Comparison of ENCODE assay signal across 16 cellular contexts in genomic region chr16:56986361-56986760, GRCh38. TPM values are rescaled to one million over a fixed set of nuclear protein-coding genes. Genes with fewer than 3 reads are reported as not detected.
DNase-seq lines count a peak whose midpoint lies in the region; ATAC-seq, FAIRE-seq and TF ChIP-seq lines count a peak whose summit lies in the region.
"Had no signal": no experiment of that assay in that cellular context is flagged by ENCODE, and none has a peak within 500 bp of the region (broad histone marks: within the 10 kb centered on the region; RNA-seq: fewer than 3 reads in every experiment).

No MANE protein-coding gene starts in this region.

- peak overlapping the region; percentile 76 for H2BK15ac ChIP-seq in mesenchymal stem cell (ENCODE audit: low read depth, poor library complexity, severe bottlenecking)

- WGBS in HepG2 (ENCODE audit: low lambda C conversion rate) = 0% methylated on average over 1 of the region's 1 CpG
- no CpG with 5 or more reads among the region's 1 CpG for WGBS in right lobe of liver (ENCODE audit: insufficient coverage, low coverage, low lambda C conversion rate, missing lambda C conversion rate)
- no CpG with 5 or more reads among the region's 1 CpG for WGBS in mesenchymal stem cell
- WGBS in aorta, 2 donors = 100% methylated on average over 1 of the region's 1 CpG

- peak overlapping the region; percentile 63 to 72 for H2BK12ac ChIP-seq in mesenchymal stem cell (ENCODE audit: low read length in 2 of 2)

- no peaks in the 10 kb centered on the region for H3K79me1 ChIP-seq in mesenchymal stem cell (replicated peaks; ENCODE audit: low read length, poor library complexity, severe bottlenecking)

- peak overlapping the region; percentile 62 for H2AK5ac ChIP-seq in mesenchymal stem cell (ENCODE audit: low read length, severe bottlenecking)

- H3K4me2 ChIP-seq in HepG2 (ENCODE audit: low read depth, low read length) = peak overlapping the region; percentile 23; the same call in 1 of the 2 replicates
- no peak overlapping the region for H3K4me2 ChIP-seq in mesenchymal stem cell (ENCODE audit: low read length, poor library complexity, severe bottlenecking)
- no peak overlapping the region for H3K4me2 ChIP-seq in neural progenitor cell

- no peak overlapping the region for H3K18ac ChIP-seq in mesenchymal stem cell (ENCODE audit: low read depth in 1 of 2, low read length in 2 of 2)

- H3K23ac ChIP-seq in mesenchymal stem cell (ENCODE audit: low read length in 2 of 2) = no peak overlapping the region

- H3F3A ChIP-seq in neural progenitor cell (ENCODE audit: low read depth) = peaks cover 3% of the 10 kb centered on the region

- CTCF ChIA-PET in HepG2 (lab: Yijun Ruan, JAX; ENCODE audit: low intra/inter-chr PET ratio, low total read pairs) = no interaction called here
- CTCF ChIA-PET in activated CD4-positive, alpha-beta memory T cell treated with anti-CD3 and anti-CD28 coated beads for 36 hours (lab: Charles Lee) = interaction anchor here (8.6 kb wide), 1 partner anchor 21 kb away, joined by 91 read pairs; no protein-coding TSS in a partner anchor

- peaks cover 59% of the 10 kb centered on the region for H3K36me3 Mint-ChIP-seq in activated CD4-positive, alpha-beta memory T cell treated with anti-CD3 and anti-CD28 coated beads for 36 hours
- no peaks in the 10 kb centered on the region for H3K36me3 Mint-ChIP-seq in neural progenitor cell

- peak overlapping the region; percentile 64 for H2BK120ac ChIP-seq in mesenchymal stem cell (ENCODE audit: low read depth, low read length)

- H4K91ac ChIP-seq in mesenchymal stem cell (ENCODE audit: low read length) = peak overlapping the region; percentile 72

- H3K27me3 Mint-ChIP-seq in activated CD4-positive, alpha-beta memory T cell treated with anti-CD3 and anti-CD28 coated beads for 36 hours = no peaks in the 10 kb centered on the region
- peaks cover 35% of the 10 kb centered on the region for H3K27me3 Mint-ChIP-seq in neural progenitor cell (ENCODE audit: insufficient read depth, low read depth)

- in situ Hi-C loops in HepG2 (cut with HindIII; ENCODE audit: extremely low pct_ligation_motif_present, low pct_unique_long_range_greater_than_20kb) = no loop called here

- FAIRE-seq in HepG2 (lab: Jason Lieb, UNC) = no peak

- peak overlapping the region in 1 of 2 experiments; percentile 74 for H3K4ac ChIP-seq in mesenchymal stem cell (ENCODE audit: low read depth in 1 of 2, low read length in 2 of 2)

- no peaks in the 10 kb centered on the region for H3K9me3 Mint-ChIP-seq in activated CD4-positive, alpha-beta memory T cell treated with anti-CD3 and anti-CD28 coated beads for 36 hours
- H3K9me3 Mint-ChIP-seq in neural progenitor cell = peaks cover 2% of the 10 kb centered on the region

- TF ChIP-seq CTCF in HepG2 (CRISPR knock-in tag; IDR thresholded peaks at IDR 0.05) (no peak), right lobe of liver (IDR thresholded peaks at IDR 0.05) (no peak), neural progenitor cell (IDR thresholded peaks at IDR 0.05) (no peak)

- H3K4me1 Mint-ChIP-seq in activated CD4-positive, alpha-beta memory T cell treated with anti-CD3 and anti-CD28 coated beads for 36 hours (ENCODE audit: low read depth) = peaks cover 61% of the 10 kb centered on the region
- peaks cover 13% of the 10 kb centered on the region for H3K4me1 Mint-ChIP-seq in neural progenitor cell

- no peak for TF ChIP-seq RAD21 in HepG2 (CRISPR knock-in tag; IDR thresholded peaks at IDR 0.05)

- no peaks in the 10 kb centered on the region for H3K79me2 ChIP-seq in HepG2 (ENCODE audit: insufficient read depth, low read length)
- H3K79me2 ChIP-seq in neural progenitor cell (ENCODE audit: low read depth) = no peaks in the 10 kb centered on the region

- ATAC-seq in HepG2 (peak; percentile 9; the same call in 1 of the 3 replicates), right lobe of liver (no peak), aorta (ENCODE audit: low FRiP score) (no peak)

- H3K9ac ChIP-seq in HepG2 (ENCODE audit: insufficient read depth, low read depth, low read length) (no peak overlapping the region), mesenchymal stem cell (ENCODE audit: low read length) (no peak overlapping the region), neural progenitor cell (no peak overlapping the region)

- H3K14ac ChIP-seq in mesenchymal stem cell (ENCODE audit: low read length in 2 of 2) = no peak overlapping the region

- BruUV-seq in HepG2 (replicated peaks; lab: Mats Ljungman, UMichigan) = no TSS peak

- H2BK5ac ChIP-seq in mesenchymal stem cell (ENCODE audit: low read depth, low read length, poor library complexity, severe bottlenecking) = no peak overlapping the region

- H3K4me3 ChIP-seq in HepG2 (replicated peaks in 1 of 3; ENCODE audit: insufficient read depth in 1 of 3, low read depth in 2 of 3, low read length in 3 of 3) = no peak overlapping the region
- no peak overlapping the region for H3K4me3 ChIP-seq in right lobe of liver
- H3K4me3 ChIP-seq in mesenchymal stem cell (ENCODE audit: insufficient read depth in 1 of 2, low read depth in 1 of 2, low read length in 2 of 2) = no peak overlapping the region
- H3K4me3 ChIP-seq in aorta (ENCODE audit: low read length in 2 of 2) = no peak overlapping the region
- no peak overlapping the region for H3K4me3 ChIP-seq in neural progenitor cell

- no peak overlapping the region for H3K27ac ChIP-seq in HepG2 (ENCODE audit: extremely low read length, insufficient read depth, low read length)
- no peak overlapping the region for H3K27ac ChIP-seq in right lobe of liver
- no peak overlapping the region for H3K27ac ChIP-seq in mesenchymal stem cell (ENCODE audit: low read length, poor library complexity, severe bottlenecking)
- H3K27ac ChIP-seq in aorta (ENCODE audit: low read depth in 1 of 2, low read length in 2 of 2) = no peak overlapping the region
- H3K27ac ChIP-seq in neural progenitor cell = no peak overlapping the region

- DNase-seq in HepG2 (ENCODE audit: low spot score) (no peak), right lobe of liver (no peak), mesenchymal stem cell (no peak), aorta (peak; percentile 16 to 37), head of caudate nucleus (no peak), neural progenitor cell (ENCODE audit: low spot score) (no peak)
- DNase-seq in activated CD4-positive, alpha-beta memory T cell treated with anti-CD3 and anti-CD28 coated beads for 36 hours = no peak
- DNase-seq in stimulated activated CD4-positive, alpha-beta T cell treated with anti-CD3 and anti-CD28 coated beads, Interleukin-2, amount 100 ng/mL, for 24 hours = no peak
- DNase-seq: activated CD4-positive, CD25-positive, alpha-beta regulatory T cell treated with anti-CD3 and anti-CD28 coated beads, Interleukin-2, amount 50 U/mL, for 72 hours; amniotic stem cell; Caco-2; effector CD8-positive, alpha-beta T cell; NCI-H1092 treated with DMSO at 0.1 percent for 48 hours; NCI-H748 treated with DMSO at 0.1 percent for 48 hours; occipital lobe had no signal

- H4K8ac ChIP-seq in mesenchymal stem cell (ENCODE audit: low read length) = peak overlapping the region; percentile 67

- H3K27me3 ChIP-seq in HepG2 (ENCODE audit: control insufficient read depth in 1 of 2, insufficient read depth in 2 of 2, low read length in 2 of 2) (peaks cover 4 to 49% of the 10 kb centered on the region in 2 experiments), right lobe of liver (no peaks in the 10 kb centered on the region), mesenchymal stem cell (ENCODE audit: control insufficient read depth in 1 of 2, insufficient read depth in 1 of 2, low read length in 2 of 2) (no peaks in the 10 kb centered on the region), aorta (ENCODE audit: control insufficient read depth in 1 of 2, insufficient read depth in 2 of 2, low read length in 1 of 2) (no peaks in the 10 kb centered on the region), neural progenitor cell (peaks cover 46% of the 10 kb centered on the region)

- POLR2A ChIA-PET in HepG2 (lab: Yijun Ruan, JAX) = interaction anchor here (0.6 to 1.4 kb wide), 2 partner anchors 13 to 55 kb away, joined by 3 to 4 read pairs; no protein-coding TSS in a partner anchor
- POLR2A ChIA-PET in activated CD4-positive, alpha-beta memory T cell treated with anti-CD3 and anti-CD28 coated beads for 36 hours (lab: Charles Lee) = interaction anchor here (1.2 to 4.4 kb wide), 3 partner anchors 53 to 55 kb away, joined by 4 to 50 read pairs (median 5); no protein-coding TSS in a partner anchor

- peak overlapping the region; percentile 99 for H3K27ac Mint-ChIP-seq in activated CD4-positive, alpha-beta memory T cell treated with anti-CD3 and anti-CD28 coated beads for 36 hours
- no peak overlapping the region for H3K27ac Mint-ChIP-seq in neural progenitor cell

- H3K4me1 ChIP-seq in HepG2 (ENCODE audit: insufficient read depth, low read length) = peaks cover 83% of the 10 kb centered on the region
- peaks cover 0 to 19% (median 0%) of the 10 kb centered on the region in 4 donors for H3K4me1 ChIP-seq in right lobe of liver
- peaks cover 19% of the 10 kb centered on the region for H3K4me1 ChIP-seq in mesenchymal stem cell (ENCODE audit: control insufficient read depth, insufficient read depth, low read depth, low read length)
- H3K4me1 ChIP-seq in aorta (ENCODE audit: control insufficient read depth in 1 of 2, insufficient read depth in 2 of 2, low read length in 2 of 2) = no peaks in the 10 kb centered on the region
- peaks cover 10% of the 10 kb centered on the region for H3K4me1 ChIP-seq in neural progenitor cell

- H2AFZ ChIP-seq in HepG2 (ENCODE audit: low read length) (no peak overlapping the region), mesenchymal stem cell (ENCODE audit: low read depth, low read length) (no peak overlapping the region), neural progenitor cell (replicated peaks) (no peak overlapping the region)

- H3K36me3 ChIP-seq in HepG2 (replicated peaks in 1 of 2; ENCODE audit: control insufficient read depth in 1 of 2, insufficient read depth in 2 of 2, low read length in 2 of 2) (no peaks in the 10 kb centered on the region), right lobe of liver (no peaks in the 10 kb centered on the region), mesenchymal stem cell (ENCODE audit: control insufficient read depth in 1 of 2, insufficient read depth in 2 of 2, low read depth in 1 of 2, low read length in 2 of 2) (peaks cover 0 to 15% of the 10 kb centered on the region in 2 experiments), aorta (ENCODE audit: control insufficient read depth in 1 of 2, insufficient read depth in 2 of 2, low read length in 1 of 2) (no peaks in the 10 kb centered on the region), neural progenitor cell (no peaks in the 10 kb centered on the region)

- H3K9me3 ChIP-seq in HepG2 (ENCODE audit: low read length) = no peaks in the 10 kb centered on the region
- no peaks in the 10 kb centered on the region for H3K9me3 ChIP-seq in right lobe of liver
- no peaks in the 10 kb centered on the region for H3K9me3 ChIP-seq in mesenchymal stem cell (ENCODE audit: control insufficient read depth, low read length)
- H3K9me3 ChIP-seq in aorta (ENCODE audit: control insufficient read depth, low read length) = no peaks in the 10 kb centered on the region
- no peaks in the 10 kb centered on the region for H3K9me3 ChIP-seq in neural progenitor cell (ENCODE audit: low read depth)
- H3K9me3 ChIP-seq: Caco-2 had no signal

- TF ChIP-seq EP300 in HepG2 (IDR thresholded peaks at IDR 0.05; ENCODE audit: low read depth in 2 of 2, low read length in 2 of 2) (no peak; a peak in 1 of 4 replicates), HepG2 (CRISPR knock-in tag; IDR thresholded peaks at IDR 0.05; ENCODE audit: borderline replicate concordance) (no peak)

- H3K4me3 Mint-ChIP-seq in activated CD4-positive, alpha-beta memory T cell treated with anti-CD3 and anti-CD28 coated beads for 36 hours = peak overlapping the region; percentile 96
- H3K4me3 Mint-ChIP-seq in neural progenitor cell = no peak overlapping the region

- no peak for TF ChIP-seq POLR2A in HepG2 (IDR thresholded peaks at IDR 0.05; ENCODE audit: insufficient read depth in 1 of 2, low read depth in 2 of 2, low read length in 2 of 2)
- no peak for TF ChIP-seq POLR2A in right lobe of liver (IDR thresholded peaks at IDR 0.05)

- intact Hi-C loops in HepG2 (cut with micrococcal nuclease; ENCODE audit: unreplicated experiment) = loop anchor here (2.0 kb wide), 1 partner anchor 22 kb away; no protein-coding TSS in a partner anchor
- intact Hi-C loops in right lobe of liver (cut with DNase I) = no loop called here
- intact Hi-C loops in activated CD4-positive, alpha-beta memory T cell treated with anti-CD3 and anti-CD28 coated beads for 36 hours (cut with micrococcal nuclease) = no loop called here
- intact Hi-C loops in aorta (cut with DNase I) = loop anchor here in 1 of 2 donors (5.0 kb wide), 1 partner anchor 54 kb away; the partner anchor contains the start of gene HERPUD1
- intact Hi-C loops in head of caudate nucleus (cut with DNase I) = no loop called here

- H4K20me1 ChIP-seq in HepG2 (ENCODE audit: insufficient read depth, low read length) (no peaks in the 10 kb centered on the region), neural progenitor cell (ENCODE audit: low read depth) (no peaks in the 10 kb centered on the region)

RNA-seq across cellular contexts. Expression of gene NLRC5, which starts 3.0 kb away (rescaled TPM):
- 3.1 and 6.3 TPM in 2 replicates for total RNA-seq in HepG2 (2016; rRNA removed; fragmentation: Illumina TruSeq; extraction: Trizol)
- 1.8 and 4.8 TPM in 2 replicates for total RNA-seq in HepG2 (2016; cell fraction: cytosol; rRNA removed; fragmentation: Illumina TruSeq; extraction: Trizol; ENCODE audit: low read depth)
- total RNA-seq in HepG2 (2016; cell fraction: insoluble cytoplasmic fraction; rRNA removed; fragmentation: Illumina TruSeq; extraction: Trizol) = 3.7 and 4.8 TPM in 2 replicates
- total RNA-seq in HepG2 (2016; cell fraction: membrane; rRNA removed; fragmentation: Illumina TruSeq; extraction: Trizol) = 2.8 and 2.9 TPM in 2 replicates
- 12.6 and 13.0 TPM in 2 replicates for total RNA-seq in HepG2 (2016; cell fraction: nucleus; rRNA removed; fragmentation: Illumina TruSeq; extraction: Trizol)
- 12.7 and 15.7 TPM in 2 replicates for polyA plus RNA-seq in HepG2 (2011; rRNA removed)
- polyA plus RNA-seq in HepG2 (2011; cell fraction: cytosol; rRNA removed) = 4.5 and 4.8 TPM in 2 replicates
- 114 and 130 TPM in 2 replicates for polyA plus RNA-seq in HepG2 (2011; cell fraction: nucleus; rRNA removed)
- polyA plus RNA-seq in HepG2 (2012) = 3.8 and 11.3 TPM in 2 replicates
- polyA plus RNA-seq in HepG2 (2016; cell fraction: cytosol; fragmentation: Illumina TruSeq; extraction: Trizol; ENCODE audit: low read depth) = 0.85 and 0.96 TPM in 2 replicates
- 3.1 and 3.4 TPM in 2 replicates for polyA plus RNA-seq in HepG2 (2016; cell fraction: insoluble cytoplasmic fraction; fragmentation: Illumina TruSeq; extraction: Trizol; ENCODE audit: low read depth)
- 2.0 and 2.8 TPM in 2 replicates for polyA plus RNA-seq in HepG2 (2016; cell fraction: membrane; fragmentation: Illumina TruSeq; extraction: Trizol; ENCODE audit: low read depth)
- 16.8 and 24.4 TPM in 2 replicates for polyA plus RNA-seq in HepG2 (2016; cell fraction: nucleus; fragmentation: Illumina TruSeq; extraction: Trizol; ENCODE audit: insufficient read depth, low read depth)
- 21.4 and 102 TPM in 2 replicates for polyA minus RNA-seq in HepG2 (2011; rRNA and poly(A)+ RNA removed; ENCODE audit: low replicate concordance)
- polyA minus RNA-seq in HepG2 (2011; cell fraction: cytosol; rRNA and poly(A)+ RNA removed) = 4.4 and 4.9 TPM in 2 replicates
- polyA minus RNA-seq in HepG2 (2011; cell fraction: nucleus; rRNA and poly(A)+ RNA removed) = 33.9 and 46.2 TPM in 2 replicates
- 10 to 100 TPM in 5 of 6 experiments, 1 to 10 TPM in 1; 4.6 to 25.2 (median 13.3) TPM for total RNA-seq in right lobe of liver
- total RNA-seq in activated CD4-positive, alpha-beta memory T cell treated with anti-CD3 and anti-CD28 coated beads for 36 hours = 100 to 1,000 TPM; 151 to 167 TPM
- polyA plus RNA-seq in mesenchymal stem cell (2013, experiment 1 of 2) = 10.4 TPM
- polyA plus RNA-seq in mesenchymal stem cell (2013, experiment 2 of 2) = 10.5 TPM
- 10 to 100 TPM; 49.3 to 82.9 TPM for total RNA-seq in aorta
- polyA plus RNA-seq in aorta = 10 to 100 TPM in 1 of 2 donors, 1 to 10 TPM in 1; 4.9 to 22.6 TPM
- total RNA-seq in neural progenitor cell (ENCODE audit: low replicate concordance) = not detected in 2 replicates

RNA-seq across cellular contexts. Expression of gene CETP, which starts 24.6 kb away (rescaled TPM):
- total RNA-seq in HepG2 (2016; rRNA removed; fragmentation: Illumina TruSeq; extraction: Trizol) = 0.31 TPM in 1 of 2 replicates, not detected in the other
- not detected in 2 replicates for total RNA-seq in HepG2 (2016; cell fraction: cytosol; rRNA removed; fragmentation: Illumina TruSeq; extraction: Trizol; ENCODE audit: low read depth)
- 0.17 TPM in 1 of 2 replicates, not detected in the other for total RNA-seq in HepG2 (2016; cell fraction: insoluble cytoplasmic fraction; rRNA removed; fragmentation: Illumina TruSeq; extraction: Trizol)
- 0.14 and 0.25 TPM in 2 replicates for total RNA-seq in HepG2 (2016; cell fraction: membrane; rRNA removed; fragmentation: Illumina TruSeq; extraction: Trizol)
- total RNA-seq in HepG2 (2016; cell fraction: nucleus; rRNA removed; fragmentation: Illumina TruSeq; extraction: Trizol) = 0.28 TPM in 2 replicates
- polyA plus RNA-seq in HepG2 (2011; rRNA removed) = 9.8 and 15.7 TPM in 2 replicates
- 7.5 and 11.8 TPM in 2 replicates for polyA plus RNA-seq in HepG2 (2011; cell fraction: cytosol; rRNA removed)
- polyA plus RNA-seq in HepG2 (2011; cell fraction: nucleus; rRNA removed) = 8.6 and 9.0 TPM in 2 replicates
- 1.5 and 3.1 TPM in 2 replicates for polyA plus RNA-seq in HepG2 (2012)
- 0.25 and 0.33 TPM in 2 replicates for polyA plus RNA-seq in HepG2 (2016; cell fraction: cytosol; fragmentation: Illumina TruSeq; extraction: Trizol; ENCODE audit: low read depth)
- polyA plus RNA-seq in HepG2 (2016; cell fraction: insoluble cytoplasmic fraction; fragmentation: Illumina TruSeq; extraction: Trizol; ENCODE audit: low read depth) = 0.32 and 0.36 TPM in 2 replicates
- 0.11 and 0.17 TPM in 2 replicates for polyA plus RNA-seq in HepG2 (2016; cell fraction: membrane; fragmentation: Illumina TruSeq; extraction: Trizol; ENCODE audit: low read depth)
- 0.56 and 0.62 TPM in 2 replicates for polyA plus RNA-seq in HepG2 (2016; cell fraction: nucleus; fragmentation: Illumina TruSeq; extraction: Trizol; ENCODE audit: insufficient read depth, low read depth)
- polyA minus RNA-seq in HepG2 (2011; rRNA and poly(A)+ RNA removed; ENCODE audit: low replicate concordance) = 0.07 and 7.1 TPM in 2 replicates
- polyA minus RNA-seq in HepG2 (2011; cell fraction: cytosol; rRNA and poly(A)+ RNA removed) = 2.1 and 4.2 TPM in 2 replicates
- polyA minus RNA-seq in HepG2 (2011; cell fraction: nucleus; rRNA and poly(A)+ RNA removed) = 1.5 and 2.5 TPM in 2 replicates
- 10 to 100 TPM in 1 of 6 experiments, 1 to 10 TPM in 4, under 1 TPM in 1; 0.62 to 11.8 (median 4.7) TPM for total RNA-seq in right lobe of liver
- not detected for total RNA-seq in activated CD4-positive, alpha-beta memory T cell treated with anti-CD3 and anti-CD28 coated beads for 36 hours
- not detected for polyA plus RNA-seq in mesenchymal stem cell (2013, experiment 1 of 2)
- 0.03 TPM for polyA plus RNA-seq in mesenchymal stem cell (2013, experiment 2 of 2)
- total RNA-seq in aorta = 1 to 10 TPM in 1 of 2 donors, under 1 TPM in 1; 0.49 to 1.3 TPM
- not detected for polyA plus RNA-seq in aorta
- total RNA-seq in neural progenitor cell (ENCODE audit: low replicate concordance) = 0.28 TPM in 1 of 2 replicates, not detected in the other
- total RNA-seq: Caco-2, SK-MEL-5 had no signal

RNA-seq across cellular contexts. Expression of gene HERPUD1, which starts 54.4 kb away (rescaled TPM):
- total RNA-seq in HepG2 (2016; rRNA removed; fragmentation: Illumina TruSeq; extraction: Trizol) (65.3 and 96.2 TPM in 2 replicates), right lobe of liver (100 to 1,000 TPM; 103 to 185 (median 133) TPM), aorta (100 to 1,000 TPM; 152 to 173 TPM), neural progenitor cell (ENCODE audit: low replicate concordance) (16.1 and 18.1 TPM in 2 replicates)
- 30.1 and 30.9 TPM in 2 replicates for total RNA-seq in HepG2 (2016; cell fraction: cytosol; rRNA removed; fragmentation: Illumina TruSeq; extraction: Trizol; ENCODE audit: low read depth)
- total RNA-seq in HepG2 (2016; cell fraction: insoluble cytoplasmic fraction; rRNA removed; fragmentation: Illumina TruSeq; extraction: Trizol) = 63.9 and 93.3 TPM in 2 replicates
- 64.8 and 86.4 TPM in 2 replicates for total RNA-seq in HepG2 (2016; cell fraction: membrane; rRNA removed; fragmentation: Illumina TruSeq; extraction: Trizol)
- total RNA-seq in HepG2 (2016; cell fraction: nucleus; rRNA removed; fragmentation: Illumina TruSeq; extraction: Trizol) = 133 and 155 TPM in 2 replicates
- polyA plus RNA-seq in HepG2 (2011; rRNA removed) (311 and 323 TPM in 2 replicates), aorta (10 to 100 TPM; 52.5 to 64.1 TPM)
- 179 and 230 TPM in 2 replicates for polyA plus RNA-seq in HepG2 (2011; cell fraction: cytosol; rRNA removed)
- 192 and 208 TPM in 2 replicates for polyA plus RNA-seq in HepG2 (2011; cell fraction: nucleus; rRNA removed)
- 165 and 190 TPM in 2 replicates for polyA plus RNA-seq in HepG2 (2012)
- 33.0 and 44.6 TPM in 2 replicates for polyA plus RNA-seq in HepG2 (2016; cell fraction: cytosol; fragmentation: Illumina TruSeq; extraction: Trizol; ENCODE audit: low read depth)
- 80.1 and 93.2 TPM in 2 replicates for polyA plus RNA-seq in HepG2 (2016; cell fraction: insoluble cytoplasmic fraction; fragmentation: Illumina TruSeq; extraction: Trizol; ENCODE audit: low read depth)
- 58.1 and 78.2 TPM in 2 replicates for polyA plus RNA-seq in HepG2 (2016; cell fraction: membrane; fragmentation: Illumina TruSeq; extraction: Trizol; ENCODE audit: low read depth)
- polyA plus RNA-seq in HepG2 (2016; cell fraction: nucleus; fragmentation: Illumina TruSeq; extraction: Trizol; ENCODE audit: insufficient read depth, low read depth) = 216 and 231 TPM in 2 replicates
- polyA minus RNA-seq in HepG2 (2011; rRNA and poly(A)+ RNA removed; ENCODE audit: low replicate concordance) = 206 and 472 TPM in 2 replicates
- polyA minus RNA-seq in HepG2 (2011; cell fraction: cytosol; rRNA and poly(A)+ RNA removed) = 126 and 139 TPM in 2 replicates
- 287 and 365 TPM in 2 replicates for polyA minus RNA-seq in HepG2 (2011; cell fraction: nucleus; rRNA and poly(A)+ RNA removed)
- total RNA-seq in activated CD4-positive, alpha-beta memory T cell treated with anti-CD3 and anti-CD28 coated beads for 36 hours = 100 to 1,000 TPM; 159 TPM
- polyA plus RNA-seq in mesenchymal stem cell (2013, experiment 1 of 2) = 93.8 TPM
- 94.5 TPM for polyA plus RNA-seq in mesenchymal stem cell (2013, experiment 2 of 2)

Comparison
In these comparisons a context has a peak if more than half of its experiments do, and no peak if none do; other contexts are left out.
1. DNase-seq: peak in aorta (2 of 2); none in HepG2 (single experiment), right lobe of liver (0 of 3), activated CD4-positive, alpha-beta memory T cell treated with anti-CD3 and anti-CD28 coated beads for 36 hours (single experiment), mesenchymal stem cell (single experiment), head of caudate nucleus (0 of 42), stimulated activated CD4-positive, alpha-beta T cell treated with anti-CD3 and anti-CD28 coated beads, Interleukin-2, amount 100 ng/mL, for 24 hours (0 of 2) and neural progenitor cell (single experiment).